In genomic region chr6:163964778-163965177, GRCh38 we compare ENCODE assay signal across 20 cellular contexts.
DNase-seq lines count a peak whose midpoint lies in the region; ATAC-seq and TF ChIP-seq lines count a peak whose summit lies in the region.
"Had no signal": no experiment of that assay in that cellular context is flagged by ENCODE, and none has a peak within 500 bp of the region (broad histone marks: within the 10 kb centered on the region; RNA-seq: fewer than 3 reads in every experiment).

No MANE protein-coding gene starts in this region.

- no peaks in the 10 kb centered on the region for H3K27me3 Mint-ChIP-seq in brain

- H3K36me3 Mint-ChIP-seq in brain, result no peaks in the 10 kb centered on the region
- H3K36me3 Mint-ChIP-seq: CD14-positive monocyte had no signal

- H3K27me3 ChIP-seq in cardiac muscle cell (no peaks in the 10 kb centered on the region), stomach smooth muscle (ENCODE audit: control insufficient read depth in 1 of 2, insufficient read depth in 2 of 2, low read length in 2 of 2) (no peaks in the 10 kb centered on the region), lower lobe of right lung (ENCODE audit: low read depth) (no peaks in the 10 kb centered on the region)
- H3K27me3 ChIP-seq: SJCRH30 had no signal

- intact Hi-C loops in cardiac septum (cut with DNase I), result loop anchor here (1.0 to 10.0 kb wide), 3 partner anchors 145 to 960 kb away; no protein-coding TSS in a partner anchor
- intact Hi-C loops in lower lobe of right lung (cut with DNase I), result no loop called here

- H3K9me3 ChIP-seq in cardiac muscle cell (ENCODE audit: low read depth) (no peaks in the 10 kb centered on the region), stomach smooth muscle (ENCODE audit: control insufficient read depth in 2 of 2, low read length in 2 of 2) (no peaks in the 10 kb centered on the region), lower lobe of right lung (no peaks in the 10 kb centered on the region)
- H3K9me3 ChIP-seq: SJCRH30 had no signal

- H3K4me3 ChIP-seq in cardiac muscle cell, result no peak overlapping the region
- no peak overlapping the region for H3K4me3 ChIP-seq in stomach smooth muscle (ENCODE audit: low read length in 2 of 2)
- no peak overlapping the region for H3K4me3 ChIP-seq in lower lobe of right lung
- H3K4me3 ChIP-seq: SJCRH30 had no signal

- H3K4me1 Mint-ChIP-seq in brain, result peaks cover 67% of the 10 kb centered on the region
- H3K4me1 Mint-ChIP-seq: B cell, CD14-positive monocyte had no signal

- no peak overlapping the region for H3K9ac ChIP-seq in stomach smooth muscle (ENCODE audit: low read length in 2 of 2)

- peak overlapping the region; percentile 4 to 90 (median 76) for H3K27ac Mint-ChIP-seq in brain
- H3K27ac Mint-ChIP-seq: B cell, CD14-positive monocyte, HFFc6 had no signal

- H3K4me1 ChIP-seq in cardiac muscle cell (ENCODE audit: low read depth) (peaks cover 44% of the 10 kb centered on the region), stomach smooth muscle (ENCODE audit: control insufficient read depth, insufficient read depth, low read length) (peaks cover 36% of the 10 kb centered on the region), lower lobe of right lung (no peaks in the 10 kb centered on the region)
- H3K4me1 ChIP-seq: SJCRH30 had no signal

- TF ChIP-seq CTCF in cardiac muscle cell (IDR thresholded peaks at IDR 0.05; ENCODE audit: low read depth, low read length), result no peak
- TF ChIP-seq CTCF in brain (conservative IDR thresholded peaks at IDR 0.05), result no peak
- no peak for TF ChIP-seq CTCF in lower lobe of right lung (IDR thresholded peaks at IDR 0.05)

- peak overlapping the region in 1 of 5 experiments; percentile 39 for H3K4me3 Mint-ChIP-seq in brain
- H3K4me3 Mint-ChIP-seq: B cell, CD14-positive monocyte, HFFc6 had no signal

- H3K36me3 ChIP-seq in cardiac muscle cell (no peaks in the 10 kb centered on the region), stomach smooth muscle (ENCODE audit: control insufficient read depth in 2 of 2, insufficient read depth in 2 of 2, low read length in 2 of 2) (no peaks in the 10 kb centered on the region), lower lobe of right lung (no peaks in the 10 kb centered on the region)
- H3K36me3 ChIP-seq: SJCRH30 had no signal

- ATAC-seq in GM21529 (IDR thresholded peaks at IDR 0.05; ENCODE audit: unreplicated experiment) (no peak), lower lobe of right lung (no peak), GM21737 (IDR thresholded peaks at IDR 0.05; ENCODE audit: unreplicated experiment) (no peak)
- ATAC-seq: Panc1 had no signal

- peaks cover 0 to 9% (median 0%) of the 10 kb centered on the region in 5 experiments for H3K9me3 Mint-ChIP-seq in brain
- H3K9me3 Mint-ChIP-seq: CD14-positive monocyte had no signal

- DNase-seq in cardiac muscle cell (ENCODE audit: low read depth in 1 of 2, low spot score in 1 of 2) (no peak), cardiac septum (ENCODE audit: low spot score) (no peak), left kidney (ENCODE audit: low read depth, low spot score) (peak; percentile 59), lower lobe of right lung (no peak)
- DNase-seq: DMS79, H7, HFFc6, Karpas-422, MV-4-11, NCI-H1105 treated with DMSO at 0.1 percent for 48 hours, NCI-H2081 treated with DMSO at 0.1 percent for 48 hours, NCI-H748 treated with DMSO at 0.1 percent for 48 hours, SJCRH30 had no signal

- H3K27ac ChIP-seq in cardiac muscle cell (peak overlapping the region; percentile 93), stomach smooth muscle (ENCODE audit: low read length) (peak overlapping the region; percentile 77), lower lobe of right lung (no peak overlapping the region)
- H3K27ac ChIP-seq: SJCRH30 had no signal
